Comparison of ENCODE assay signal across 1 cellular context in the genomic region with DNA sequence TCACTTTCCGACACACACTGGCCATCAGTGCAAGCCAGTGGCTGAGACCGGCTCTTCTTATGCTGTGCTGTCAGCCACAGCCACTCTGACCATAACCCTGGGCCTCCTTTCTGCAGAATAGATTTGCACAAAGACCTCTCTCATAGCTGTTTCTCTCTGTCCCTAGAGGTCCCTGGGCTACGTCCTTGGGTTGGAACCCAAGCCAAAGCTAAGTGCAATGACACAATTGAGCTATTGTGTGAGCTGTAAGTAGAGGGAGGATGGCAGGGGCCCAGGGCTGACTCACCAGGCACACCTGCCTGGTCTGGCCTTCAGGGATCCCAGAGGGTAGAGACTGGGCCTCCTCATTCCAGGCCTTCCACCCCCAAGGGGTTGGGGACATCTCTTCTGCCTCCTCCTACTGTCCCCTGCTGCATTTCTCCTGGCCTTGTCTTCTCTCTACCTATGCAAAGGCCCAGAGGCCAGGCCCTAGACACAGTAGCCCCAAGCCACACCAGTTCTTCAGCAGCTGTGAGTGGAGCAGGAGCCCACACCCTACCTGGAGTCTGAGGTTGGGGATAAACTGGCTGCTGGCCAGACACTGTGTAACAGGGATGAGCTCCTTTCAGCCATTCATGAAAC.
TF ChIP-seq lines count a peak whose summit lies in the region.

No MANE protein-coding gene starts in this region.

TF ChIP-seq in HepG2, 621 proteins besides CTCF, POLR2A, EP300 and RAD21 (continued from another document):
- TF ChIP-seq, protein P1, sequence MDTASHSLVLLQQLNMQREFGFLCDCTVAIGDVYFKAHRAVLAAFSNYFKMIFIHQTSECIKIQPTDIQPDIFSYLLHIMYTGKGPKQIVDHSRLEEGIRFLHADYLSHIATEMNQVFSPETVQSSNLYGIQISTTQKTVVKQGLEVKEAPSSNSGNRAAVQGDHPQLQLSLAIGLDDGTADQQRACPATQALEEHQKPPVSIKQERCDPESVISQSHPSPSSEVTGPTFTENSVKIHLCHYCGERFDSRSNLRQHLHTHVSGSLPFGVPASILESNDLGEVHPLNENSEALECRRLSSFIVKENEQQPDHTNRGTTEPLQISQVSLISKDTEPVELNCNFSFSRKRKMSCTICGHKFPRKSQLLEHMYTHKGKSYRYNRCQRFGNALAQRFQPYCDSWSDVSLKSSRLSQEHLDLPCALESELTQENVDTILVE (CRISPR knock-in tag; IDR thresholded peaks at IDR 0.05) = peak; percentile 64; the same call in 1 of the 2 replicates
- TF ChIP-seq ATF7-NPFF (CRISPR knock-in tag; IDR thresholded peaks at IDR 0.05; ENCODE audit: low read depth) = peak; percentile 84; the same call in 1 of the 2 replicates
- no peak for TF ChIP-seq POLR2AphosphoS5 (IDR thresholded peaks at IDR 0.05; ENCODE audit: low read depth, low read length)
- peak; percentile 72 for TF ChIP-seq ZBTB7B (CRISPR knock-in tag; IDR thresholded peaks at IDR 0.05)
- TF ChIP-seq SAFB2 (CRISPR knock-in tag; IDR thresholded peaks at IDR 0.05; ENCODE audit: borderline replicate concordance, low read depth) = no peak; the same call in 1 of the 2 replicates
- peak; percentile 97 for TF ChIP-seq ZMYM3 (CRISPR knock-in tag; IDR thresholded peaks at IDR 0.05)
- TF ChIP-seq ISL2 (CRISPR knock-in tag; IDR thresholded peaks at IDR 0.05) = peak; percentile 87
- TF ChIP-seq MED1 (CRISPR knock-in tag; IDR thresholded peaks at IDR 0.05) = peak; percentile 77
- peak; percentile 81 for TF ChIP-seq ZNF3 (CRISPR knock-in tag; IDR thresholded peaks at IDR 0.05)
- TF ChIP-seq ZNF563 (CRISPR knock-in tag; IDR thresholded peaks at IDR 0.05) = no peak
- no peak for TF ChIP-seq ZNF572 (CRISPR knock-in tag; IDR thresholded peaks at IDR 0.05)
- TF ChIP-seq, protein P2, sequence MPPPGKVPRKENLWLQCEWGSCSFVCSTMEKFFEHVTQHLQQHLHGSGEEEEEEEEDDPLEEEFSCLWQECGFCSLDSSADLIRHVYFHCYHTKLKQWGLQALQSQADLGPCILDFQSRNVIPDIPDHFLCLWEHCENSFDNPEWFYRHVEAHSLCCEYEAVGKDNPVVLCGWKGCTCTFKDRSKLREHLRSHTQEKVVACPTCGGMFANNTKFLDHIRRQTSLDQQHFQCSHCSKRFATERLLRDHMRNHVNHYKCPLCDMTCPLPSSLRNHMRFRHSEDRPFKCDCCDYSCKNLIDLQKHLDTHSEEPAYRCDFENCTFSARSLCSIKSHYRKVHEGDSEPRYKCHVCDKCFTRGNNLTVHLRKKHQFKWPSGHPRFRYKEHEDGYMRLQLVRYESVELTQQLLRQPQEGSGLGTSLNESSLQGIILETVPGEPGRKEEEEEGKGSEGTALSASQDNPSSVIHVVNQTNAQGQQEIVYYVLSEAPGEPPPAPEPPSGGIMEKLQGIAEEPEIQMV (CRISPR knock-in tag; IDR thresholded peaks at IDR 0.05; ENCODE audit: low read depth) = no peak
- TF ChIP-seq, protein P3, sequence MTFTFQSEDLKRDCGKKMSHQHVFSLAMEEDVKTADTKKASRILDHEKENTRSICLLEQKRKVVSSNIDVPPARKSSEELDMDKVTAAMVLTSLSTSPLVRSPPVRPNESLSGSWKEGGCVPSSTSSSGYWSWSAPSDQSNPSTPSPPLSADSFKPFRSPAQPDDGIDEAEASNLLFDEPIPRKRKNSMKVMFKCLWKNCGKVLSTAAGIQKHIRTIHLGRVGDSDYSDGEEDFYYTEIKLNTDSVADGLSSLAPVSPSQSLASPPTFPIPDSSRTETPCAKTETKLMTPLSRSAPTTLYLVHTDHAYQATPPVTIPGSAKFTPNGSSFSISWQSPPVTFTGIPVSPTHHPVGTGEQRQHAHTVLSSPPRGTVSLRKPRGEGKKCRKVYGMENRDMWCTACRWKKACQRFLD (CRISPR knock-in tag; IDR thresholded peaks at IDR 0.05; ENCODE audit: borderline replicate concordance) = 0 out of 2 replicates have a peak, but pooled peaks have one; percentile 49
- TF ChIP-seq SKI (IDR thresholded peaks at IDR 0.05; ENCODE audit: partially characterized antibody) = peak; percentile 39
- no peak for TF ChIP-seq ZBTB3 (CRISPR knock-in tag; IDR thresholded peaks at IDR 0.05; ENCODE audit: borderline replicate concordance, low read depth)
- TF ChIP-seq, protein P4, sequence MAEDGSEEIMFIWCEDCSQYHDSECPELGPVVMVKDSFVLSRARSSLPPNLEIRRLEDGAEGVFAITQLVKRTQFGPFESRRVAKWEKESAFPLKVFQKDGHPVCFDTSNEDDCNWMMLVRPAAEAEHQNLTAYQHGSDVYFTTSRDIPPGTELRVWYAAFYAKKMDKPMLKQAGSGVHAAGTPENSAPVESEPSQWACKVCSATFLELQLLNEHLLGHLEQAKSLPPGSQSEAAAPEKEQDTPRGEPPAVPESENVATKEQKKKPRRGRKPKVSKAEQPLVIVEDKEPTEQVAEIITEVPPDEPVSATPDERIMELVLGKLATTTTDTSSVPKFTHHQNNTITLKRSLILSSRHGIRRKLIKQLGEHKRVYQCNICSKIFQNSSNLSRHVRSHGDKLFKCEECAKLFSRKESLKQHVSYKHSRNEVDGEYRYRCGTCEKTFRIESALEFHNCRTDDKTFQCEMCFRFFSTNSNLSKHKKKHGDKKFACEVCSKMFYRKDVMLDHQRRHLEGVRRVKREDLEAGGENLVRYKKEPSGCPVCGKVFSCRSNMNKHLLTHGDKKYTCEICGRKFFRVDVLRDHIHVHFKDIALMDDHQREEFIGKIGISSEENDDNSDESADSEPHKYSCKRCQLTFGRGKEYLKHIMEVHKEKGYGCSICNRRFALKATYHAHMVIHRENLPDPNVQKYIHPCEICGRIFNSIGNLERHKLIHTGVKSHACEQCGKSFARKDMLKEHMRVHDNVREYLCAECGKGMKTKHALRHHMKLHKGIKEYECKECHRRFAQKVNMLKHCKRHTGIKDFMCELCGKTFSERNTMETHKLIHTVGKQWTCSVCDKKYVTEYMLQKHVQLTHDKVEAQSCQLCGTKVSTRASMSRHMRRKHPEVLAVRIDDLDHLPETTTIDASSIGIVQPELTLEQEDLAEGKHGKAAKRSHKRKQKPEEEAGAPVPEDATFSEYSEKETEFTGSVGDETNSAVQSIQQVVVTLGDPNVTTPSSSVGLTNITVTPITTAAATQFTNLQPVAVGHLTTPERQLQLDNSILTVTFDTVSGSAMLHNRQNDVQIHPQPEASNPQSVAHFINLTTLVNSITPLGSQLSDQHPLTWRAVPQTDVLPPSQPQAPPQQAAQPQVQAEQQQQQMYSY (CRISPR knock-in tag; IDR thresholded peaks at IDR 0.05) = no peak
- no peak for TF ChIP-seq ZBTB21 (CRISPR knock-in tag; IDR thresholded peaks at IDR 0.05)
- TF ChIP-seq, protein P5, sequence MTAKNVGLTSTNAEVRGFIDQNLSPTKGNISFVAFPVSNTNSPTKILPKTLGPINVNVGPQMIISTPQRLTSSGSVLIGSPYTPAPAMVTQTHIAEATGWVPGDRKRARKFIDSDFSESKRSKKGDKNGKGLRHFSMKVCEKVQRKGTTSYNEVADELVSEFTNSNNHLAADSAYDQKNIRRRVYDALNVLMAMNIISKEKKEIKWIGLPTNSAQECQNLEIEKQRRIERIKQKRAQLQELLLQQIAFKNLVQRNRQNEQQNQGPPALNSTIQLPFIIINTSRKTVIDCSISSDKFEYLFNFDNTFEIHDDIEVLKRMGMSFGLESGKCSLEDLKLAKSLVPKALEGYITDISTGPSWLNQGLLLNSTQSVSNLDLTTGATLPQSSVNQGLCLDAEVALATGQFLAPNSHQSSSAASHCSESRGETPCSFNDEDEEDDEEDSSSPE (CRISPR knock-in tag; IDR thresholded peaks at IDR 0.05) = no peak
- TF ChIP-seq NONO (IDR thresholded peaks at IDR 0.05) = no peak
- peak; percentile 82 for TF ChIP-seq NONO (CRISPR knock-in tag; conservative IDR thresholded peaks at IDR 0.05)
- TF ChIP-seq SP2 (CRISPR knock-in tag; IDR thresholded peaks at IDR 0.05) = no peak
- no peak for TF ChIP-seq ZNF558 (CRISPR knock-in tag; IDR thresholded peaks at IDR 0.05; ENCODE audit: borderline replicate concordance)
- TF ChIP-seq ZNF430 (CRISPR knock-in tag; IDR thresholded peaks at IDR 0.05) = peak; percentile 72; the same call in 1 of the 2 replicates
- TF ChIP-seq, protein P6, sequence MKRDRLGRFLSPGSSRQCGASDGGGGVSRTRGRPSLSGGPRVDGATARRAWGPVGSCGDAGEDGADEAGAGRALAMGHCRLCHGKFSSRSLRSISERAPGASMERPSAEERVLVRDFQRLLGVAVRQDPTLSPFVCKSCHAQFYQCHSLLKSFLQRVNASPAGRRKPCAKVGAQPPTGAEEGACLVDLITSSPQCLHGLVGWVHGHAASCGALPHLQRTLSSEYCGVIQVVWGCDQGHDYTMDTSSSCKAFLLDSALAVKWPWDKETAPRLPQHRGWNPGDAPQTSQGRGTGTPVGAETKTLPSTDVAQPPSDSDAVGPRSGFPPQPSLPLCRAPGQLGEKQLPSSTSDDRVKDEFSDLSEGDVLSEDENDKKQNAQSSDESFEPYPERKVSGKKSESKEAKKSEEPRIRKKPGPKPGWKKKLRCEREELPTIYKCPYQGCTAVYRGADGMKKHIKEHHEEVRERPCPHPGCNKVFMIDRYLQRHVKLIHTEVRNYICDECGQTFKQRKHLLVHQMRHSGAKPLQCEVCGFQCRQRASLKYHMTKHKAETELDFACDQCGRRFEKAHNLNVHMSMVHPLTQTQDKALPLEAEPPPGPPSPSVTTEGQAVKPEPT (CRISPR knock-in tag; IDR thresholded peaks at IDR 0.05; ENCODE audit: low read depth) = peak; percentile 54; the same call in 1 of the 2 replicates
- peak; percentile 73 for TF ChIP-seq KDM6A (CRISPR knock-in tag; IDR thresholded peaks at IDR 0.05; ENCODE audit: low read depth)
TF ChIP-seq in HepG2: peak in this region for 256.
